In the genomic region with DNA sequence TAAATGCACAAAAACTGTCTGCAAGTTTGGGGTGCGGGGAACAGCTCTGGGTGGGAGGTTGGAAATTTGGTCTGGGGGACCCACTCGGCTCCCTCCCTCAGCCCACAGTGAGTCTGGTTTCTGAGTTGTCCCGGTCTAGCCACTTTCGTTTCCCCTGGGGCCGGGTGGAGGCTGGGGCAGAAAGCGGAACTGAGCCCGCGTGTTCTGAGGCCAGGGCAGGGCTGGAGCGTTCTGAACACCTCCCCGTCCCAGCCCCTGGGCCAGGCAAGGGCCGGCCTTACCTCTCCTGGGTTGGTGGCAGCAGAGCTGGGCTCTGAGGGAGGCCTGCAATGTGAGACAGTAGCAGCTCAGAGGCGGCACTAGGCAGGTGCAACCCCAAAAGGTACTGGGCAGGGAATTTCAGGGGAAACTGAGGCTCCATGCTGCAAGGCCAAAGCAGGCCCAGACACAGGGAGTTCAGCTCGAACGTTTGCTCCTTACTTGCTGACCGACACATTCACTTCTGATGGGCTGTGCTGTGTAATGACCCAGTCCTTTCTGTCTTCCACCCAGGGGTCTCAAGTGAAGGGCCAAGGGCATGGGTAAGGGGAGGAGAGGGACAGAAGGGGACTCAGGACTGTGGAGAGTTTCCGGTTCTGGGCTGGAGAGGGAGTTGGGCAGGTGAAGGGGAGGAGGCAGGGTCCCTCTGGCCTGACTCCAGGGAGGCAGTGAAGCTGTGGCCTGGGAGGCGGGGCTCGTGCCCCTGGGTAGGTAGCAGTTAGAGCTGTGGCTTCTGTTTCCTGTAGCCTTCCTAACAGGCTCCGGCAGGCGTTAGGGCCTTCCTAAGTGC, we compare ENCODE assay signal across 8 cellular contexts. TPM values are rescaled to one million over a fixed set of nuclear protein-coding genes. Genes with fewer than 3 reads are reported as not detected.
DNase-seq lines count a peak whose midpoint lies in the region; ATAC-seq and TF ChIP-seq lines count a peak whose summit lies in the region.

No MANE protein-coding gene starts in this region.

- TF ChIP-seq CTCF in DND-41 (IDR thresholded peaks at IDR 0.05; ENCODE audit: borderline replicate concordance, extremely low read depth, low read length, poor library complexity, severe bottlenecking): no peak
- TF ChIP-seq CTCF in lower lobe of right lung (IDR thresholded peaks at IDR 0.05): no peak

- H3K9ac ChIP-seq in DND-41 (ENCODE audit: low read depth, low read length): no peak overlapping the region

- H3K4me3 ChIP-seq in DND-41 (ENCODE audit: low read depth in 1 of 2, low read length in 2 of 2) (no peak overlapping the region), lower lobe of right lung (peak overlapping the region; percentile 68)

- 0 out of 3 replicates have a peak, but pooled peaks have one; percentile 36 for ATAC-seq in DND-41 (ENCODE audit: insufficient read depth, low read depth)
- ATAC-seq in HG03139 (IDR thresholded peaks at IDR 0.05; ENCODE audit: unreplicated experiment): peak; percentile 49
- ATAC-seq in lower lobe of right lung: peak; percentile 72 to 83

- no peaks in the 10 kb centered on the region for H3K79me2 ChIP-seq in DND-41 (ENCODE audit: insufficient read depth, low read length)

- H2AFZ ChIP-seq in DND-41 (ENCODE audit: low read depth, low read length): no peak overlapping the region

- H3K36me3 ChIP-seq in DND-41 (ENCODE audit: insufficient read depth, low read length) (no peaks in the 10 kb centered on the region), lower lobe of right lung (peaks cover 4% of the 10 kb centered on the region)

- no peaks in the 10 kb centered on the region for H3K4me1 ChIP-seq in DND-41 (ENCODE audit: insufficient read depth, low read length)
- H3K4me1 ChIP-seq in lower lobe of right lung: peaks cover 36% of the 10 kb centered on the region

- DNase-seq in DND-41: no peak
- peak; percentile 89 for DNase-seq in GM19240 (ENCODE audit: insufficient read length, low spot score)
- DNase-seq in UCSD-AML1 (lab: John Stamatoyannopoulos, UW; ENCODE audit: unreplicated experiment): peak; percentile 74
- peak; percentile 89 for DNase-seq in lower lobe of right lung
- no peak for DNase-seq in AG08396 (ENCODE audit: low spot score)
- DNase-seq in activated CD4-positive, alpha-beta T cell treated with anti-CD3 and anti-CD28 coated beads, Interleukin-2, amount 50 U/mL, for 4 hours: no peak
- DNase-seq in NCI-H526 treated with DMSO at 0.1 percent for 48 hours (lab: John Stamatoyannopoulos, UW): no peak

- H3K27ac ChIP-seq in DND-41 (ENCODE audit: low read length) (no peak overlapping the region), lower lobe of right lung (peak overlapping the region; percentile 78)

- H3K9me3 ChIP-seq in DND-41 (ENCODE audit: insufficient read depth, low read length, severe bottlenecking) (no peaks in the 10 kb centered on the region), lower lobe of right lung (no peaks in the 10 kb centered on the region)

- H3K4me2 ChIP-seq in DND-41 (ENCODE audit: insufficient read depth, low read length): no peak overlapping the region

- H3K27me3 ChIP-seq in DND-41 (ENCODE audit: insufficient read depth, low read length, poor library complexity) (no peaks in the 10 kb centered on the region), lower lobe of right lung (ENCODE audit: low read depth) (peaks cover 33% of the 10 kb centered on the region)

- no peaks in the 10 kb centered on the region for H4K20me1 ChIP-seq in DND-41 (ENCODE audit: insufficient read depth, low read length)

- intact Hi-C loops in lower lobe of right lung (cut with DNase I): no loop called here

RNA-seq across cellular contexts. Expression of a gene that starts 3.0 kb away (rescaled TPM):
- 46.0 TPM for total RNA-seq in lower lobe of right lung

RNA-seq across cellular contexts. Expression of a gene that starts 30.2 kb away (rescaled TPM):
- total RNA-seq in lower lobe of right lung: 1.3 TPM

Comparison
In these comparisons a context has a peak if more than half of its experiments do, and no peak if none do; other contexts are left out.
1. DNase-seq: peak in GM19240 (single experiment), UCSD-AML1 (single experiment) and lower lobe of right lung (single experiment); none in DND-41 (single experiment), AG08396 (single experiment), activated CD4-positive, alpha-beta T cell treated with anti-CD3 and anti-CD28 coated beads, Interleukin-2, amount 50 U/mL, for 4 hours (0 of 2) and NCI-H526 treated with DMSO at 0.1 percent for 48 hours (single experiment).
2. Peak in every context shown above with its lines, with median percentiles within 50 percentile points of each other: ATAC-seq.